In the genomic region with DNA sequence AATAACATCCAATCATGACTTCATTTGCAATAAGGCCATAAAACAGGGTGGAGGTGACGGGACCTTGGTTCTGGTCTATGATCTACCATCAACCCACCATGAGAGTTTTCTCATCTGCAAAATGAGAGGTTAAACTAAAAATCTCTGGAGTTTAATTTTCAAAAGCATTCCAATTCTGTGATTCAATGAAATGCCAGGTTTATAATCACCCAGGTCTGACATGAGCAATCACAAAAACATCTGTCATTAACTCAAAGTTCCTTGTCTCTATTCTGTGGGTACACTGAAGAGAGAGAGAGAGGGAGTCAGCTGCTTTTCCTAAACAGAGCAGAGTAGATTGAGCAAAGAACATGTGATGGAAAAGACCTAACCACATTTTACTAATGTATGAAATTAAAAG, we compare ENCODE assay signal across 14 cellular contexts.
DNase-seq lines count a peak whose midpoint lies in the region; ATAC-seq, FAIRE-seq and TF ChIP-seq lines count a peak whose summit lies in the region.
"Had no signal": no experiment of that assay in that cellular context is flagged by ENCODE, and none has a peak within 500 bp of the region (broad histone marks: within the 10 kb centered on the region; RNA-seq: fewer than 3 reads in every experiment).

No MANE protein-coding gene starts in this region.

- peaks cover 12% of the 10 kb centered on the region; the same call in 1 of the 3 replicates for H3K9me3 ChIP-seq in A549
- no peaks in the 10 kb centered on the region for H3K9me3 ChIP-seq in GM23248 (ENCODE audit: low read depth)
- peaks cover 0 to 20% (median 0%) of the 10 kb centered on the region in 12 donors for H3K9me3 ChIP-seq in heart left ventricle

- DNase-seq in A549 (ENCODE audit: low read depth in 1 of 2, low spot score in 1 of 2) (no peak), GM23248 (peak; percentile 37), fibroblast of villous mesenchyme (ENCODE audit: low read depth) (peak; percentile 15), heart left ventricle (no peak)
- DNase-seq in effector CD4-positive, alpha-beta T cell = no peak
- DNase-seq: activated CD4-positive, CD25-positive, alpha-beta regulatory T cell; cerebellar nuclear complex; immature natural killer cell; NCI-H774 had no signal

- H3K9ac ChIP-seq in GM23248 = no peak overlapping the region

- ATAC-seq in A549 = peak in 1 of 2 experiments; percentile 31; a peak in 1 of 6 replicates
- peak; percentile 30; the same call in 2 of the 3 replicates for ATAC-seq in SK-N-SH treated with all-trans-retinoic acid at 6 μM for 48 hours
- ATAC-seq in GM21825 (IDR thresholded peaks at IDR 0.05; ENCODE audit: unreplicated experiment) = no peak
- no peak for ATAC-seq in heart left ventricle
- no peak for ATAC-seq in GM21619 (IDR thresholded peaks at IDR 0.05; ENCODE audit: unreplicated experiment)
- ATAC-seq: stimulated activated memory B cell treated with anti-CD40 and anti-IgM and Interleukin-4, amounts not matched to agents 10 μg/mL and 1 μg/mL and 100 μg/mL, for 72 hours had no signal

- no peaks in the 10 kb centered on the region for H3K27me3 ChIP-seq in GM23248 (replicated peaks; ENCODE audit: insufficient read depth)
- H3K27me3 ChIP-seq in heart left ventricle = no peaks in the 10 kb centered on the region

- 0 out of 2 replicates have a peak, but pooled peaks cover 4% of the 10 kb centered on the region for H4K20me1 ChIP-seq in GM23248 (ENCODE audit: insufficient read depth)

- intact Hi-C loops in heart left ventricle (cut with DNase I) = no loop called here

- POLR2A ChIA-PET in A549 (lab: Yijun Ruan, JAX) = no interaction called here

- H3K27ac ChIP-seq in A549 (no peak overlapping the region), GM23248 (peak overlapping the region; percentile 11; the same call in 1 of the 2 replicates), heart left ventricle (no peak overlapping the region)
- H3K27ac ChIP-seq: SK-N-MC had no signal

- H2AFZ ChIP-seq in GM23248 = no peak overlapping the region

- 96% methylated on average over 1 of the region's 1 CpG for WGBS in A549 (ENCODE audit: missing lambda C conversion rate)
- WGBS in GM23248 (ENCODE audit: low coverage in 1 of 2, low lambda C conversion rate in 2 of 2, missing lambda C conversion rate in 2 of 2), 2 experiments = 86 to 95% methylated on average over 1 of the region's 1 CpG
- 95 to 100% (median 98%) methylated on average over 1 of the region's 1 CpG for WGBS in heart left ventricle, 4 donors

- H3K36me3 ChIP-seq in GM23248 (ENCODE audit: low read depth) (peaks cover 7% of the 10 kb centered on the region; the same call in 1 of the 2 replicates), heart left ventricle (peaks cover 0 to 38% (median 7%) of the 10 kb centered on the region in 9 donors)

- H3K9me2 ChIP-seq in GM23248 (ENCODE audit: insufficient read depth) = no peaks in the 10 kb centered on the region

- peaks cover 93% of the 10 kb centered on the region for H3K79me2 ChIP-seq in GM23248 (ENCODE audit: insufficient read depth)

- H3K4me2 ChIP-seq in A549 = peak overlapping the region; percentile 32; the same call in 2 of the 3 replicates
- peak overlapping the region; percentile 5 for H3K4me2 ChIP-seq in GM23248 (ENCODE audit: unreplicated experiment)

- CTCF ChIA-PET in A549 (lab: Yijun Ruan, JAX) = interaction anchor here (0.8 to 2.3 kb wide), 2 partner anchors 157 to 174 kb away, joined by 3 to 9 read pairs; no protein-coding TSS in a partner anchor

- H3K4me1 ChIP-seq in A549 (peaks cover 15% of the 10 kb centered on the region), GM23248 (ENCODE audit: insufficient read depth) (peaks cover 14% of the 10 kb centered on the region), heart left ventricle (peaks cover 0 to 6% (median 0%) of the 10 kb centered on the region in 12 donors)

- H3F3A ChIP-seq in GM23248 (ENCODE audit: insufficient read depth) = peaks cover 4% of the 10 kb centered on the region; the same call in 1 of the 2 replicates

- no peak for TF ChIP-seq RAD21 in A549 (conservative IDR thresholded peaks at IDR 0.05 in 1 of 2, IDR thresholded peaks at IDR 0.05 in 1 of 2)

- H3K4me3 ChIP-seq in A549 = no peak overlapping the region
- H3K4me3 ChIP-seq in GM23248 = no peak overlapping the region
- no peak overlapping the region for H3K4me3 ChIP-seq in fibroblast of villous mesenchyme (ENCODE audit: low read depth, low read length)
- no peak overlapping the region for H3K4me3 ChIP-seq in heart left ventricle
- H3K4me3 ChIP-seq: SK-N-MC had no signal

- TF ChIP-seq POLR2A in A549 (IDR thresholded peaks at IDR 0.05; ENCODE audit: low read length) (no peak), heart left ventricle (IDR thresholded peaks at IDR 0.05) (no peak)

- in situ Hi-C loops in GM23248 (cut with MboI) = no loop called here

- TF ChIP-seq CTCF in A549 (IDR thresholded peaks at IDR 0.05) = no peak
- TF ChIP-seq CTCF in fibroblast of villous mesenchyme (IDR thresholded peaks at IDR 0.05; ENCODE audit: insufficient read depth, low read depth, low read length) = no peak
- no peak for TF ChIP-seq CTCF in heart left ventricle (IDR thresholded peaks at IDR 0.05)

- no peak for TF ChIP-seq EP300 in A549 (IDR thresholded peaks at IDR 0.05)

- no peak for FAIRE-seq in A549 (lab: Jason Lieb, UNC)

TF ChIP-seq in A549, 52 proteins besides CTCF, POLR2A, EP300 and RAD21:
- TF ChIP-seq CHD2 (IDR thresholded peaks at IDR 0.05; ENCODE audit: low read length, partially characterized antibody) = no peak
- no peak for TF ChIP-seq HEYL (CRISPR knock-in tag; IDR thresholded peaks at IDR 0.05)
- TF ChIP-seq, protein P1, sequence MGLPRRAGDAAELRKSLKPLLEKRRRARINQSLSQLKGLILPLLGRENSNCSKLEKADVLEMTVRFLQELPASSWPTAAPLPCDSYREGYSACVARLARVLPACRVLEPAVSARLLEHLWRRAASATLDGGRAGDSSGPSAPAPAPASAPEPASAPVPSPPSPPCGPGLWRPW (IDR thresholded peaks at IDR 0.05) = no peak
- TF ChIP-seq, protein P2, sequence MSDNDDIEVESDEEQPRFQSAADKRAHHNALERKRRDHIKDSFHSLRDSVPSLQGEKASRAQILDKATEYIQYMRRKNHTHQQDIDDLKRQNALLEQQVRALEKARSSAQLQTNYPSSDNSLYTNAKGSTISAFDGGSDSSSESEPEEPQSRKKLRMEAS (IDR thresholded peaks at IDR 0.05) = no peak
- no peak for TF ChIP-seq FOXS1 (CRISPR knock-in tag; IDR thresholded peaks at IDR 0.05)
- no peak for TF ChIP-seq JUNB (IDR thresholded peaks at IDR 0.05)
- TF ChIP-seq SREBF2 (IDR thresholded peaks at IDR 0.05) = no peak
- no peak for TF ChIP-seq RFX5 (IDR thresholded peaks at IDR 0.05)

TF ChIP-seq in SK-N-SH treated with all-trans-retinoic acid at 6 μM for 48 hours, 23 proteins besides CTCF, POLR2A, EP300 and RAD21:
- TF ChIP-seq TOX (CRISPR knock-in tag; IDR thresholded peaks at IDR 0.05; ENCODE audit: borderline replicate concordance) (no peak), PPARA (CRISPR knock-in tag; IDR thresholded peaks at IDR 0.05; ENCODE audit: borderline replicate concordance) (no peak), ESRRG (CRISPR knock-in tag; IDR thresholded peaks at IDR 0.05) (no peak), ISL1 (CRISPR knock-in tag; IDR thresholded peaks at IDR 0.05) (no peak), ARNTL (CRISPR knock-in tag; IDR thresholded peaks at IDR 0.05; ENCODE audit: borderline replicate concordance, low read depth) (no peak), SNAI2 (CRISPR knock-in tag; IDR thresholded peaks at IDR 0.05) (no peak), GLIS3 (CRISPR knock-in tag; IDR thresholded peaks at IDR 0.05) (no peak), BACH2 (CRISPR knock-in tag; IDR thresholded peaks at IDR 0.05; ENCODE audit: borderline replicate concordance) (no peak)
- TF ChIP-seq, protein P3, sequence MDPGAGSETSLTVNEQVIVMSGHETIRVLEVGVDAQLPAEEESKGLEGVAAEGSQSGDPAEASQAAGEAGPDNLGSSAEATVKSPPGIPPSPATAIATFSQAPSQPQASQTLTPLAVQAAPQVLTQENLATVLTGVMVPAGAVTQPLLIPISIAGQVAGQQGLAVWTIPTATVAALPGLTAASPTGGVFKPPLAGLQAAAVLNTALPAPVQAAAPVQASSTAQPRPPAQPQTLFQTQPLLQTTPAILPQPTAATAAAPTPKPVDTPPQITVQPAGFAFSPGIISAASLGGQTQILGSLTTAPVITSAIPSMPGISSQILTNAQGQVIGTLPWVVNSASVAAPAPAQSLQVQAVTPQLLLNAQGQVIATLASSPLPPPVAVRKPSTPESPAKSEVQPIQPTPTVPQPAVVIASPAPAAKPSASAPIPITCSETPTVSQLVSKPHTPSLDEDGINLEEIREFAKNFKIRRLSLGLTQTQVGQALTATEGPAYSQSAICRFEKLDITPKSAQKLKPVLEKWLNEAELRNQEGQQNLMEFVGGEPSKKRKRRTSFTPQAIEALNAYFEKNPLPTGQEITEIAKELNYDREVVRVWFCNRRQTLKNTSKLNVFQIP (CRISPR knock-in tag; IDR thresholded peaks at IDR 0.05; ENCODE audit: borderline replicate concordance, low read depth) = no peak
- TF ChIP-seq, protein P4, sequence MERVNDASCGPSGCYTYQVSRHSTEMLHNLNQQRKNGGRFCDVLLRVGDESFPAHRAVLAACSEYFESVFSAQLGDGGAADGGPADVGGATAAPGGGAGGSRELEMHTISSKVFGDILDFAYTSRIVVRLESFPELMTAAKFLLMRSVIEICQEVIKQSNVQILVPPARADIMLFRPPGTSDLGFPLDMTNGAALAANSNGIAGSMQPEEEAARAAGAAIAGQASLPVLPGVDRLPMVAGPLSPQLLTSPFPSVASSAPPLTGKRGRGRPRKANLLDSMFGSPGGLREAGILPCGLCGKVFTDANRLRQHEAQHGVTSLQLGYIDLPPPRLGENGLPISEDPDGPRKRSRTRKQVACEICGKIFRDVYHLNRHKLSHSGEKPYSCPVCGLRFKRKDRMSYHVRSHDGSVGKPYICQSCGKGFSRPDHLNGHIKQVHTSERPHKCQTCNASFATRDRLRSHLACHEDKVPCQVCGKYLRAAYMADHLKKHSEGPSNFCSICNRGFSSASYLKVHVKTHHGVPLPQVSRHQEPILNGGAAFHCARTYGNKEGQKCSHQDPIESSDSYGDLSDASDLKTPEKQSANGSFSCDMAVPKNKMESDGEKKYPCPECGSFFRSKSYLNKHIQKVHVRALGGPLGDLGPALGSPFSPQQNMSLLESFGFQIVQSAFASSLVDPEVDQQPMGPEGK (CRISPR knock-in tag; IDR thresholded peaks at IDR 0.05; ENCODE audit: borderline replicate concordance) = no peak

Comparison
In these comparisons a context has a peak if more than half of its experiments do, and no peak if none do; other contexts are left out.
1. DNase-seq: peak in GM23248 (single experiment) and fibroblast of villous mesenchyme (single experiment); none in A549 (0 of 2), effector CD4-positive, alpha-beta T cell (single experiment) and heart left ventricle (0 of 5).